In the genomic region with DNA sequence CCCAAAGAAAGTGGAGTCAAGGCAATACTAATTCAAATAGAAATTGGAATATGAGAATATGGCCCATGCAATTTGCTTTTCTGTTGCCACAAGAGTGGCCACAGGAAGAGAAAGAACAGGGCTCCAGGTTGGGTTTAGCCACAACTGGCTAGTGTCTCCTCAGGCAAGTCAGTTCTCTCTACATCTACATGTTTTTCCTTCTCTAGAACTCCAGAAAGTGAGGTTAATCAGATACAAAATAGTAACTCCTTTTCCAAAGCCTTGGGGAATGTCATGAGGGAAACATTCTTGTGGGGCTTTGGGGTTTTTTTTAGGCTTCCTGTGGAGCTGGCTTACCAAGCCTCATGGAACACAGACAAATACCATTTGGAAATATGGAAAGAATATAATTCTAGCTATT, we compare ENCODE assay signal across 31 cellular contexts.
"Had no signal": no experiment of that assay in that cellular context is flagged by ENCODE, and none has a peak within 500 bp of the region (broad histone marks: within the 10 kb centered on the region; RNA-seq: fewer than 3 reads in every experiment).

No MANE protein-coding gene starts in this region.

- H3K4me1 Mint-ChIP-seq: activated naive CD4-positive, alpha-beta T cell treated with anti-CD3 and anti-CD28 coated beads, Interleukin-2, amount 10 ng/mL, durations not matched to agents 7 days and 5 days; activated naive CD8-positive, alpha-beta T cell treated with anti-CD3 and anti-CD28 coated beads, Interleukin-2, amount 10 ng/mL, durations not matched to agents 7 days and 5 days; naive thymus-derived CD4-positive, alpha-beta T cell; stimulated activated naive B cell treated with anti-CD40 and anti-IgM and Interleukin-4, amounts not matched to agents 10 μg/mL and 1 μg/mL and 100 μg/mL, for 72 hours had no signal

- H3K4me3 ChIP-seq: ascending aorta, breast epithelium, gastrocnemius medialis, hepatocyte, stomach, thyroid gland, upper lobe of right lung had no signal

- H3K27me3 ChIP-seq: ascending aorta, breast epithelium, gastrocnemius medialis, hepatocyte, stomach, thyroid gland, upper lobe of right lung had no signal

- H3K4me2 ChIP-seq: hepatocyte had no signal

- H3K27ac ChIP-seq: breast epithelium, epithelial cell of prostate, gastrocnemius medialis, hepatocyte, stomach, thyroid gland, upper lobe of right lung had no signal

- H3K4me1 ChIP-seq: upper lobe of right lung had no signal

- H3K79me2 ChIP-seq: hepatocyte had no signal

- H3K9me3 ChIP-seq: ascending aorta, breast epithelium, gastrocnemius medialis, stomach, thyroid gland, upper lobe of right lung had no signal

- H3K27me3 Mint-ChIP-seq: activated naive CD8-positive, alpha-beta T cell treated with anti-CD3 and anti-CD28 coated beads, Interleukin-2, amount 10 ng/mL, durations not matched to agents 7 days and 5 days; stimulated activated naive B cell treated with anti-CD40 and anti-IgM and Interleukin-4, amounts not matched to agents 10 μg/mL and 1 μg/mL and 100 μg/mL, for 72 hours had no signal

- H3K4me3 Mint-ChIP-seq: activated naive CD4-positive, alpha-beta T cell treated with anti-CD3 and anti-CD28 coated beads, Interleukin-2, amount 10 ng/mL, durations not matched to agents 7 days and 5 days; activated naive CD8-positive, alpha-beta T cell treated with anti-CD3 and anti-CD28 coated beads, Interleukin-2, amount 10 ng/mL, durations not matched to agents 7 days and 5 days; activated T-helper 1 cell treated with anti-CD3 and anti-CD28 coated beads, Interleukin-12 subunit alpha, Interleukin-12 subunit beta, Interleukin-2, Interleukin-4 antibody, amounts not matched to agents 30 ng/mL and 10 ng/mL and 1 ng/mL, durations not matched to agents 14 hours and 24 hours and 36 hours; naive thymus-derived CD4-positive, alpha-beta T cell; neural crest cell; stimulated activated naive B cell treated with anti-CD40 and anti-IgM and Interleukin-4, amounts not matched to agents 10 μg/mL and 1 μg/mL and 100 μg/mL, for 72 hours had no signal

- H3K36me3 ChIP-seq: breast epithelium, gastrocnemius medialis, thyroid gland, upper lobe of right lung had no signal

- H3K27ac Mint-ChIP-seq: activated naive CD4-positive, alpha-beta T cell treated with anti-CD3 and anti-CD28 coated beads, Interleukin-2, amount 10 ng/mL, durations not matched to agents 7 days and 5 days; activated naive CD8-positive, alpha-beta T cell treated with anti-CD3 and anti-CD28 coated beads, Interleukin-2, amount 10 ng/mL, durations not matched to agents 7 days and 5 days; activated T-helper 1 cell treated with anti-CD3 and anti-CD28 coated beads, Interleukin-12 subunit alpha, Interleukin-12 subunit beta, Interleukin-2, Interleukin-4 antibody, amounts not matched to agents 30 ng/mL and 10 ng/mL and 1 ng/mL, durations not matched to agents 14 hours and 24 hours and 36 hours; naive thymus-derived CD4-positive, alpha-beta T cell; stimulated activated naive B cell treated with anti-CD40 and anti-IgM and Interleukin-4, amounts not matched to agents 10 μg/mL and 1 μg/mL and 100 μg/mL, for 72 hours had no signal

- H3K9me3 Mint-ChIP-seq: activated naive CD4-positive, alpha-beta T cell treated with anti-CD3 and anti-CD28 coated beads, Interleukin-2, amount 10 ng/mL, durations not matched to agents 7 days and 5 days; activated naive CD8-positive, alpha-beta T cell treated with anti-CD3 and anti-CD28 coated beads, Interleukin-2, amount 10 ng/mL, durations not matched to agents 7 days and 5 days; activated T-helper 1 cell treated with anti-CD3 and anti-CD28 coated beads, Interleukin-12 subunit alpha, Interleukin-12 subunit beta, Interleukin-2, Interleukin-4 antibody, amounts not matched to agents 30 ng/mL and 10 ng/mL and 1 ng/mL, durations not matched to agents 14 hours and 24 hours and 36 hours; naive thymus-derived CD4-positive, alpha-beta T cell; neural crest cell; stimulated activated naive B cell treated with anti-CD40 and anti-IgM and Interleukin-4, amounts not matched to agents 10 μg/mL and 1 μg/mL and 100 μg/mL, for 72 hours had no signal

- H3K36me3 Mint-ChIP-seq: activated naive CD4-positive, alpha-beta T cell treated with anti-CD3 and anti-CD28 coated beads, Interleukin-2, amount 10 ng/mL, durations not matched to agents 7 days and 5 days; activated naive CD8-positive, alpha-beta T cell treated with anti-CD3 and anti-CD28 coated beads, Interleukin-2, amount 10 ng/mL, durations not matched to agents 7 days and 5 days; naive thymus-derived CD4-positive, alpha-beta T cell; stimulated activated naive B cell treated with anti-CD40 and anti-IgM and Interleukin-4, amounts not matched to agents 10 μg/mL and 1 μg/mL and 100 μg/mL, for 72 hours had no signal

- ATAC-seq: gastrocnemius medialis; left cardiac atrium; naive thymus-derived CD4-positive, alpha-beta T cell; sciatic nerve; stimulated activated naive B cell treated with anti-CD40 and anti-IgM and Interleukin-4, amounts not matched to agents 10 μg/mL and 1 μg/mL and 100 μg/mL, for 72 hours; upper lobe of right lung had no signal

- H2AFZ ChIP-seq: hepatocyte had no signal

- DNase-seq: activated CD4-positive, alpha-beta T cell treated with anti-CD3 and anti-CD28 coated beads for 4 hours; activated CD4-positive, alpha-beta T cell treated with anti-CD3 and anti-CD28 coated beads, Interleukin-2, amount 50 U/mL, for 48 hours; activated CD8-positive, alpha-beta memory T cell treated with anti-CD3 and anti-CD28 coated beads for 24 hours; activated gamma-delta T cell; activated naive CD4-positive, alpha-beta T cell treated with anti-CD3 and anti-CD28 coated beads, Interleukin-2, amount 10 ng/mL, durations not matched to agents 7 days and 5 days; activated naive CD8-positive, alpha-beta T cell treated with anti-CD3 and anti-CD28 coated beads, Interleukin-2, amount 10 ng/mL, durations not matched to agents 7 days and 5 days; activated T-cell treated with anti-CD3 and anti-CD28 coated beads, Interleukin-2, amount 50 U/mL, for 1 hour; central memory CD4-positive, alpha-beta T cell; dermis blood vessel endothelial cell; effector CD4-positive, alpha-beta T cell; gastrocnemius medialis; glutamatergic neuron; left cardiac atrium; left ventricle myocardium superior; naive thymus-derived CD4-positive, alpha-beta T cell; occipital lobe; small intestine; stimulated activated CD4-positive, alpha-beta T cell treated with anti-CD3 and anti-CD28 coated beads, Interleukin-15, amount 100 ng/mL, for 24 hours; stimulated activated CD4-positive, alpha-beta T cell treated with anti-CD3 and anti-CD28 coated beads, Interleukin-2, amount 100 ng/mL, for 24 hours; stimulated activated naive B cell treated with anti-CD40 and anti-IgM and Interleukin-4, amounts not matched to agents 10 μg/mL and 1 μg/mL and 100 μg/mL, for 72 hours; stomach; T-helper 1 cell; thyroid gland; upper lobe of right lung had no signal
